ENCODE assay signal across 1 cellular context in the genomic region with DNA sequence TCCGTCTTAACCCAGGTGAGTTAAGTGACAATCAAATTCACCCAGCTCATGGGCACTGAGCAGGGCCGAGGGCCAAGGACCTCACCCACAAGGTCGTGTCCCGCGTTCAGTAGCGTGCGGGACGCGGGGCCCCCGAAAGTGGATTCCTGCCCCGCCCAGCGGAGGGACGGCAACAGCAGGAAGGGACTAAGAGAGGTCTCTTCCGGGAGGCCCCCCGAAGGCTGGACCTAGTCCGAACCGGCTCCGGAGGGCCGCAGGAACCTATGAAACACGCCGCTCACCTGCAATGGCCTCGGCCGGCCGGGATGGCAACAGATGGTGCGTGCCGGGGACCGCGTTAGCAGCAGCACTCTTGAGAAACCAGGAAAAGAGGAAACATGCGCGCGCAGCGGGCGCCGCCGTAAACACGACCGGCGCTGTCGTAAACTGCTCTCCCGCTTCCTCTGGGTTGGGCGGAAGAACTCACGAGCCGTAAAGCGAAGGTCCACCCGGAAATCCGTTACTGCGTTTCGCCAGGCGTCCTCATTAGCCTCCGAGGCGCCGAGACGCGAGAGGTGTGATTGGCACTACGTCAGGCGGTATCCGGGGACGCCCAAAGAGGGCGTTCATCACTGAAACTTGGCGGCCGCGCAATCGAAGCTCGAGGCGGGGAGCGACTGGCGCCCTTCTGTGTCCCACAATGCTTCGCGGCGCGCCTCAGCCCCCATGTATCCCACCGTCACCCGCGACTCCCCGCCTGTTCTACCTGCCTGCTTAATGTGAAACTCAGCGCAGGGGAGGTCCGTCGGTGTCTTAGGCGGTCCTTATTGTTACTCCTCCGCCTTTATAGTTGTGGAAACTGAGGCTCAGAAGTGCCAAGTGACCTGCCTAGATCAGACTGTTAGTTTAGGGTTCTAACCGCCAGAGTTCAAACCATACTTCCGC.
TF ChIP-seq lines count a peak whose summit lies in the region.

A gene with protein sequence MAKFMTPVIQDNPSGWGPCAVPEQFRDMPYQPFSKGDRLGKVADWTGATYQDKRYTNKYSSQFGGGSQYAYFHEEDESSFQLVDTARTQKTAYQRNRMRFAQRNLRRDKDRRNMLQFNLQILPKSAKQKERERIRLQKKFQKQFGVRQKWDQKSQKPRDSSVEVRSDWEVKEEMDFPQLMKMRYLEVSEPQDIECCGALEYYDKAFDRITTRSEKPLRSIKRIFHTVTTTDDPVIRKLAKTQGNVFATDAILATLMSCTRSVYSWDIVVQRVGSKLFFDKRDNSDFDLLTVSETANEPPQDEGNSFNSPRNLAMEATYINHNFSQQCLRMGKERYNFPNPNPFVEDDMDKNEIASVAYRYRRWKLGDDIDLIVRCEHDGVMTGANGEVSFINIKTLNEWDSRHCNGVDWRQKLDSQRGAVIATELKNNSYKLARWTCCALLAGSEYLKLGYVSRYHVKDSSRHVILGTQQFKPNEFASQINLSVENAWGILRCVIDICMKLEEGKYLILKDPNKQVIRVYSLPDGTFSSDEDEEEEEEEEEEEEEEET (minus strand): TSS at position 372 of the 924 bp plus-strand sequence. CDS start 3,045 bp downstream, outside the sequence.

TF ChIP-seq in HepG2, 621 proteins besides CTCF, POLR2A, EP300 and RAD21 (continued from another document and continues in another):
- TF ChIP-seq, protein P1, sequence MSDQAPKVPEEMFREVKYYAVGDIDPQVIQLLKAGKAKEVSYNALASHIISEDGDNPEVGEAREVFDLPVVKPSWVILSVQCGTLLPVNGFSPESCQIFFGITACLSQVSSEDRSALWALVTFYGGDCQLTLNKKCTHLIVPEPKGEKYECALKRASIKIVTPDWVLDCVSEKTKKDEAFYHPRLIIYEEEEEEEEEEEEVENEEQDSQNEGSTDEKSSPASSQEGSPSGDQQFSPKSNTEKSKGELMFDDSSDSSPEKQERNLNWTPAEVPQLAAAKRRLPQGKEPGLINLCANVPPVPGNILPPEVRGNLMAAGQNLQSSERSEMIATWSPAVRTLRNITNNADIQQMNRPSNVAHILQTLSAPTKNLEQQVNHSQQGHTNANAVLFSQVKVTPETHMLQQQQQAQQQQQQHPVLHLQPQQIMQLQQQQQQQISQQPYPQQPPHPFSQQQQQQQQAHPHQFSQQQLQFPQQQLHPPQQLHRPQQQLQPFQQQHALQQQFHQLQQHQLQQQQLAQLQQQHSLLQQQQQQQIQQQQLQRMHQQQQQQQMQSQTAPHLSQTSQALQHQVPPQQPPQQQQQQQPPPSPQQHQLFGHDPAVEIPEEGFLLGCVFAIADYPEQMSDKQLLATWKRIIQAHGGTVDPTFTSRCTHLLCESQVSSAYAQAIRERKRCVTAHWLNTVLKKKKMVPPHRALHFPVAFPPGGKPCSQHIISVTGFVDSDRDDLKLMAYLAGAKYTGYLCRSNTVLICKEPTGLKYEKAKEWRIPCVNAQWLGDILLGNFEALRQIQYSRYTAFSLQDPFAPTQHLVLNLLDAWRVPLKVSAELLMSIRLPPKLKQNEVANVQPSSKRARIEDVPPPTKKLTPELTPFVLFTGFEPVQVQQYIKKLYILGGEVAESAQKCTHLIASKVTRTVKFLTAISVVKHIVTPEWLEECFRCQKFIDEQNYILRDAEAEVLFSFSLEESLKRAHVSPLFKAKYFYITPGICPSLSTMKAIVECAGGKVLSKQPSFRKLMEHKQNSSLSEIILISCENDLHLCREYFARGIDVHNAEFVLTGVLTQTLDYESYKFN (CRISPR knock-in tag; conservative IDR thresholded peaks at IDR 0.05), result peak; percentile 76
- TF ChIP-seq RARA (CRISPR knock-in tag; IDR thresholded peaks at IDR 0.05), result peak; percentile 23
- no peak for TF ChIP-seq MBD4 (IDR thresholded peaks at IDR 0.05; ENCODE audit: borderline replicate concordance, low read length)
- TF ChIP-seq ZNF766 (CRISPR knock-in tag; IDR thresholded peaks at IDR 0.05; ENCODE audit: borderline replicate concordance), result peak; percentile 78; the same call in 1 of the 2 replicates
- TF ChIP-seq, protein P2, sequence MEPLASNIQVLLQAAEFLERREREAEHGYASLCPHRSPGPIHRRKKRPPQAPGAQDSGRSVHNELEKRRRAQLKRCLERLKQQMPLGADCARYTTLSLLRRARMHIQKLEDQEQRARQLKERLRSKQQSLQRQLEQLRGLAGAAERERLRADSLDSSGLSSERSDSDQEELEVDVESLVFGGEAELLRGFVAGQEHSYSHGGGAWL (CRISPR knock-in tag; IDR thresholded peaks at IDR 0.05), result peak; percentile 63; the same call in 1 of the 2 replicates
- TF ChIP-seq, protein P3, sequence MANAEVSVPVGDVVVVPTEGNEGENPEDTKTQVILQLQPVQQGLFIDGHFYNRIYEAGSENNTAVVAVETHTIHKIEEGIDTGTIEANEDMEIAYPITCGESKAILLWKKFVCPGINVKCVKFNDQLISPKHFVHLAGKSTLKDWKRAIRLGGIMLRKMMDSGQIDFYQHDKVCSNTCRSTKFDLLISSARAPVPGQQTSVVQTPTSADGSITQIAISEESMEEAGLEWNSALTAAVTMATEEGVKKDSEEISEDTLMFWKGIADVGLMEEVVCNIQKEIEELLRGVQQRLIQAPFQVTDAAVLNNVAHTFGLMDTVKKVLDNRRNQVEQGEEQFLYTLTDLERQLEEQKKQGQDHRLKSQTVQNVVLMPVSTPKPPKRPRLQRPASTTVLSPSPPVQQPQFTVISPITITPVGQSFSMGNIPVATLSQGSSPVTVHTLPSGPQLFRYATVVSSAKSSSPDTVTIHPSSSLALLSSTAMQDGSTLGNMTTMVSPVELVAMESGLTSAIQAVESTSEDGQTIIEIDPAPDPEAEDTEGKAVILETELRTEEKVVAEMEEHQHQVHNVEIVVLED (CRISPR knock-in tag; IDR thresholded peaks at IDR 0.05; ENCODE audit: borderline replicate concordance), result peak; percentile 99
- TF ChIP-seq ZNF451 (CRISPR knock-in tag; IDR thresholded peaks at IDR 0.05), result no peak
- TF ChIP-seq, protein P4, sequence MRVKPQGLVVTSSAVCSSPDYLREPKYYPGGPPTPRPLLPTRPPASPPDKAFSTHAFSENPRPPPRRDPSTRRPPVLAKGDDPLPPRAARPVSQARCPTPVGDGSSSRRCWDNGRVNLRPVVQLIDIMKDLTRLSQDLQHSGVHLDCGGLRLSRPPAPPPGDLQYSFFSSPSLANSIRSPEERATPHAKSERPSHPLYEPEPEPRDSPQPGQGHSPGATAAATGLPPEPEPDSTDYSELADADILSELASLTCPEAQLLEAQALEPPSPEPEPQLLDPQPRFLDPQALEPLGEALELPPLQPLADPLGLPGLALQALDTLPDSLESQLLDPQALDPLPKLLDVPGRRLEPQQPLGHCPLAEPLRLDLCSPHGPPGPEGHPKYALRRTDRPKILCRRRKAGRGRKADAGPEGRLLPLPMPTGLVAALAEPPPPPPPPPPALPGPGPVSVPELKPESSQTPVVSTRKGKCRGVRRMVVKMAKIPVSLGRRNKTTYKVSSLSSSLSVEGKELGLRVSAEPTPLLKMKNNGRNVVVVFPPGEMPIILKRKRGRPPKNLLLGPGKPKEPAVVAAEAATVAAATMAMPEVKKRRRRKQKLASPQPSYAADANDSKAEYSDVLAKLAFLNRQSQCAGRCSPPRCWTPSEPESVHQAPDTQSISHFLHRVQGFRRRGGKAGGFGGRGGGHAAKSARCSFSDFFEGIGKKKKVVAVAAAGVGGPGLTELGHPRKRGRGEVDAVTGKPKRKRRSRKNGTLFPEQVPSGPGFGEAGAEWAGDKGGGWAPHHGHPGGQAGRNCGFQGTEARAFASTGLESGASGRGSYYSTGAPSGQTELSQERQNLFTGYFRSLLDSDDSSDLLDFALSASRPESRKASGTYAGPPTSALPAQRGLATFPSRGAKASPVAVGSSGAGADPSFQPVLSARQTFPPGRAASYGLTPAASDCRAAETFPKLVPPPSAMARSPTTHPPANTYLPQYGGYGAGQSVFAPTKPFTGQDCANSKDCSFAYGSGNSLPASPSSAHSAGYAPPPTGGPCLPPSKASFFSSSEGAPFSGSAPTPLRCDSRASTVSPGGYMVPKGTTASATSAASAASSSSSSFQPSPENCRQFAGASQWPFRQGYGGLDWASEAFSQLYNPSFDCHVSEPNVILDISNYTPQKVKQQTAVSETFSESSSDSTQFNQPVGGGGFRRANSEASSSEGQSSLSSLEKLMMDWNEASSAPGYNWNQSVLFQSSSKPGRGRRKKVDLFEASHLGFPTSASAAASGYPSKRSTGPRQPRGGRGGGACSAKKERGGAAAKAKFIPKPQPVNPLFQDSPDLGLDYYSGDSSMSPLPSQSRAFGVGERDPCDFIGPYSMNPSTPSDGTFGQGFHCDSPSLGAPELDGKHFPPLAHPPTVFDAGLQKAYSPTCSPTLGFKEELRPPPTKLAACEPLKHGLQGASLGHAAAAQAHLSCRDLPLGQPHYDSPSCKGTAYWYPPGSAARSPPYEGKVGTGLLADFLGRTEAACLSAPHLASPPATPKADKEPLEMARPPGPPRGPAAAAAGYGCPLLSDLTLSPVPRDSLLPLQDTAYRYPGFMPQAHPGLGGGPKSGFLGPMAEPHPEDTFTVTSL (CRISPR knock-in tag; IDR thresholded peaks at IDR 0.05; ENCODE audit: borderline replicate concordance), result no peak
- TF ChIP-seq, protein P5, sequence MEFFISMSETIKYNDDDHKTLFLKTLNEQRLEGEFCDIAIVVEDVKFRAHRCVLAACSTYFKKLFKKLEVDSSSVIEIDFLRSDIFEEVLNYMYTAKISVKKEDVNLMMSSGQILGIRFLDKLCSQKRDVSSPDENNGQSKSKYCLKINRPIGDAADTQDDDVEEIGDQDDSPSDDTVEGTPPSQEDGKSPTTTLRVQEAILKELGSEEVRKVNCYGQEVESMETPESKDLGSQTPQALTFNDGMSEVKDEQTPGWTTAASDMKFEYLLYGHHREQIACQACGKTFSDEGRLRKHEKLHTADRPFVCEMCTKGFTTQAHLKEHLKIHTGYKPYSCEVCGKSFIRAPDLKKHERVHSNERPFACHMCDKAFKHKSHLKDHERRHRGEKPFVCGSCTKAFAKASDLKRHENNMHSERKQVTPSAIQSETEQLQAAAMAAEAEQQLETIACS (CRISPR knock-in tag; IDR thresholded peaks at IDR 0.05), result no peak
- TF ChIP-seq MAFF (IDR thresholded peaks at IDR 0.05; ENCODE audit: low read depth, low read length), result no peak; the same call in 1 of the 2 replicates
- TF ChIP-seq ZSCAN21 (CRISPR knock-in tag; IDR thresholded peaks at IDR 0.05; ENCODE audit: borderline replicate concordance), result no peak; the same call in 1 of the 2 replicates
- TF ChIP-seq, protein P6, sequence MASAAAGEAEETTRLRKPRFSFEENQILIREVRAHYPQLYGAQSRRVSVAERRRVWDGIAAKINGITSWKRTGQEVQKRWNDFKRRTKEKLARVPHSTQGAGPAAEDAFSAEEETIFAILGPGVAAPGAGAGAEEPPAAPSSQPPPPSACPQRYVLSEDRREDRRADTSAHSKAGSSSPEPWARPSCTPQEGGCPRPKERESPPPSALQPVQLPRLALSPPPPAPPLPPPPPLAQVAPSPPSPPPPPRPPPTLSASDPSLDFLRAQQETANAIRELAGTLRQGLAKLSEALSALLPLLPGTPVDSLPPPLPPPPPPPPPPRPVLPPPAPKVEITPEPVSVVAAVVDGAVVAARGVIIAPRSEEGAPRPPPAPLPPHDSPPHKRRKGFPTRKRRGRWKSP (CRISPR knock-in tag; IDR thresholded peaks at IDR 0.05), result no peak; the same call in 1 of the 2 replicates
- TF ChIP-seq ZFYVE20 (CRISPR knock-in tag; IDR thresholded peaks at IDR 0.05; ENCODE audit: borderline replicate concordance, low read depth), result no peak
- TF ChIP-seq KLF13 (CRISPR knock-in tag; IDR thresholded peaks at IDR 0.05), result no peak
- no peak for TF ChIP-seq ZNF337 (CRISPR knock-in tag; IDR thresholded peaks at IDR 0.05; ENCODE audit: borderline replicate concordance, low read depth)
- 0 out of 2 replicates have a peak, but pooled peaks have one; percentile 35 for TF ChIP-seq ZNF432 (CRISPR knock-in tag; IDR thresholded peaks at IDR 0.05; ENCODE audit: borderline replicate concordance)
- TF ChIP-seq, protein P7, sequence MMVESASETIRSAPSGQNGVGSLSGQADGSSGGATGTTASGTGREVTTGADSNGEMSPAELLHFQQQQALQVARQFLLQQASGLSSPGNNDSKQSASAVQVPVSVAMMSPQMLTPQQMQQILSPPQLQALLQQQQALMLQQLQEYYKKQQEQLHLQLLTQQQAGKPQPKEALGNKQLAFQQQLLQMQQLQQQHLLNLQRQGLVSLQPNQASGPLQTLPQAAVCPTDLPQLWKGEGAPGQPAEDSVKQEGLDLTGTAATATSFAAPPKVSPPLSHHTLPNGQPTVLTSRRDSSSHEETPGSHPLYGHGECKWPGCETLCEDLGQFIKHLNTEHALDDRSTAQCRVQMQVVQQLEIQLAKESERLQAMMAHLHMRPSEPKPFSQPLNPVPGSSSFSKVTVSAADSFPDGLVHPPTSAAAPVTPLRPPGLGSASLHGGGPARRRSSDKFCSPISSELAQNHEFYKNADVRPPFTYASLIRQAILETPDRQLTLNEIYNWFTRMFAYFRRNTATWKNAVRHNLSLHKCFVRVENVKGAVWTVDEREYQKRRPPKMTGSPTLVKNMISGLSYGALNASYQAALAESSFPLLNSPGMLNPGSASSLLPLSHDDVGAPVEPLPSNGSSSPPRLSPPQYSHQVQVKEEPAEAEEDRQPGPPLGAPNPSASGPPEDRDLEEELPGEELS (CRISPR knock-in tag; IDR thresholded peaks at IDR 0.05), result peak; percentile 69
- peak; percentile 99 for TF ChIP-seq FOXK1 (CRISPR knock-in tag; IDR thresholded peaks at IDR 0.05; ENCODE audit: borderline replicate concordance, low read depth)
- peak; percentile 94 for TF ChIP-seq NR2C2 (CRISPR knock-in tag; IDR thresholded peaks at IDR 0.05; ENCODE audit: borderline replicate concordance)
- no peak for TF ChIP-seq ZNF652 (CRISPR knock-in tag; IDR thresholded peaks at IDR 0.05; ENCODE audit: borderline replicate concordance, low read depth)
- TF ChIP-seq, protein P8, sequence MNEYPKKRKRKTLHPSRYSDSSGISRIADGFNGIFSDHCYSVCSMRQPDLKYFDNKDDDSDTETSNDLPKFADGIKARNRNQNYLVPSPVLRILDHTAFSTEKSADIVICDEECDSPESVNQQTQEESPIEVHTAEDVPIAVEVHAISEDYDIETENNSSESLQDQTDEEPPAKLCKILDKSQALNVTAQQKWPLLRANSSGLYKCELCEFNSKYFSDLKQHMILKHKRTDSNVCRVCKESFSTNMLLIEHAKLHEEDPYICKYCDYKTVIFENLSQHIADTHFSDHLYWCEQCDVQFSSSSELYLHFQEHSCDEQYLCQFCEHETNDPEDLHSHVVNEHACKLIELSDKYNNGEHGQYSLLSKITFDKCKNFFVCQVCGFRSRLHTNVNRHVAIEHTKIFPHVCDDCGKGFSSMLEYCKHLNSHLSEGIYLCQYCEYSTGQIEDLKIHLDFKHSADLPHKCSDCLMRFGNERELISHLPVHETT (CRISPR knock-in tag; conservative IDR thresholded peaks at IDR 0.05), result peak; percentile 97
- no peak for TF ChIP-seq RBM22 (optimal IDR thresholded peaks at IDR 0.05; ENCODE audit: low read length)
- no peak for TF ChIP-seq NR2F1 (CRISPR knock-in tag; IDR thresholded peaks at IDR 0.05)
- no peak for TF ChIP-seq MATR3 (CRISPR knock-in tag; IDR thresholded peaks at IDR 0.05)
- peak; percentile 99 for TF ChIP-seq GABPB1 (CRISPR knock-in tag; IDR thresholded peaks at IDR 0.05)
- TF ChIP-seq, protein P9, sequence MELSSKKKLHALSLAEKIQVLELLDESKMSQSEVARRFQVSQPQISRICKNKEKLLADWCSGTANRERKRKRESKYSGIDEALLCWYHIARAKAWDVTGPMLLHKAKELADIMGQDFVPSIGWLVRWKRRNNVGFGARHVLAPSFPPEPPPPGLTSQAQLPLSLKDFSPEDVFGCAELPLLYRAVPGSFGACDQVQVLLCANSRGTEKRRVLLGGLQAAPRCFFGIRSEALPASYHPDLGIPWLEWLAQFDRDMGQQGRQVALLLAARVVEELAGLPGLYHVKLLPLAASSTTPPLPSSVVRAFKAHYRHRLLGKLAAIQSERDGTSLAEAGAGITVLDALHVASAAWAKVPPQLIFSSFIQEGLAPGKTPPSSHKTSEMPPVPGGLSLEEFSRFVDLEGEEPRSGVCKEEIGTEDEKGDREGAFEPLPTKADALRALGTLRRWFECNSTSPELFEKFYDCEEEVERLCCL (CRISPR knock-in tag; IDR thresholded peaks at IDR 0.05; ENCODE audit: borderline replicate concordance), result peak; percentile 61; the same call in 1 of the 2 replicates
- peak; percentile 70; the same call in 1 of the 2 replicates for TF ChIP-seq ZNF44 (CRISPR knock-in tag; IDR thresholded peaks at IDR 0.05)
- TF ChIP-seq NR2F2 (IDR thresholded peaks at IDR 0.05; ENCODE audit: borderline replicate concordance, low read depth), result no peak
- no peak for TF ChIP-seq SP140L (CRISPR knock-in tag; IDR thresholded peaks at IDR 0.05; ENCODE audit: borderline replicate concordance)
